In the genomic region with DNA sequence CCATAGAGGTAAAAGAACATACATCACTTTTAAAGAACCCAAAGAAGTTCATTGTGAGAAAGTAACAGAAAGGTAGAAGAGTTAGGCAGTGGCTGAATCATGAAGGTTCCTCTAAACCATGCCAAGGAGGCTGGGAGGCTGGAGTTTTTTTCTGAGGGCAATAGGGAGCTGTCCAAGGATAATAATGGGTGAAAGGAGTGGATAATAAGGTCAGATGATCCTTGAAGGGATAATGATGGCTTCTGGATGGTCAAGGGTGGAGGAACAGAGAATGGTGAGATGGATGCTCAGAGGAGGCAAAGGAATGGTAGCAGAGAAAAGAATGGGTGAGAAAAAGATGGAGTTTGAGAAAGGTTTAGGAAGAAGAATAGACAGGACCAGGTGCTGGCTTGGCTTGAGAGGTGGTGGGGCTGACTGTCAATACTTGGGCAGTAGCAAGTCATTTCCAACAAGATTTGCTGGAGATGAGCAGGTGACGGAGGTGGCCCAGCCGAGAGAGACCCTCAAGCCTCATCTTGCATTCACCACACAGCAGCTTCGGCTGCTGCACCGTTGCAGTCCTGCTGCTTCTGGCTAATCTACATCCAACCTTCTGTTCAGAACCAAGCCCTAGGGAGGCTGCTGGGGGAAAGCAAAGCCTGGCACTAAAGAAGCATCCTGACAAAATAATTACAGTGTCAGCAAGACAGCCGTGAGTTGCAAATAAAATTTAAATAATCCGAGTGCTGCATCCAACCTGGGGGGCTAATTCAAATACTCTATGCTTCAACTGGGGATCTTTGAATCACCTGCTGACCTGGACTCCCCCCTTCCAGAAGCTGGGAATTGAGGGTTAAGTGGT, we compare ENCODE assay signal across 20 cellular contexts.
"Had no signal": no experiment of that assay in that cellular context is flagged by ENCODE, and none has a peak within 500 bp of the region (broad histone marks: within the 10 kb centered on the region; RNA-seq: fewer than 3 reads in every experiment).

No MANE protein-coding gene starts in this region.

- H3K9me3 ChIP-seq: breast epithelium, left lung, prostate gland, thoracic aorta, upper lobe of right lung had no signal

- H3K4me3 ChIP-seq: breast epithelium, left lung, lung, prostate gland, thoracic aorta, upper lobe of right lung had no signal

- DNase-seq: activated CD4-positive, alpha-beta memory T cell treated with anti-CD3 and anti-CD28 coated beads, Interleukin-2, amount 10 ng/mL, durations not matched to agents 7 days and 5 days; activated CD4-positive, alpha-beta T cell treated with anti-CD3 and anti-CD28 coated beads for 48 hours; activated effector memory CD4-positive, alpha-beta T cell treated with Interleukin-2 at 50 U/mL for 16 hours; activated naive CD4-positive, alpha-beta T cell treated with anti-CD3 and anti-CD28 coated beads for 36 hours; activated naive CD8-positive, alpha-beta T cell treated with anti-CD3 and anti-CD28 coated beads, Interleukin-2, amount 10 ng/mL, durations not matched to agents 7 days and 5 days; activated T-cell treated with anti-CD3 and anti-CD28 coated beads, Interleukin-2, amount 50 U/mL, for 72 hours; amniotic stem cell; cortex of kidney; endodermal cell; left lung; naive B cell; stimulated activated CD4-positive, alpha-beta T cell treated with anti-CD3 and anti-CD28 coated beads, Interleukin-4, amount 100 ng/mL, for 1 hour; stimulated activated naive CD4-positive, alpha-beta T cell treated with Interleukin-2 at 50 U/mL for 16 hours; upper lobe of right lung had no signal

- H3K4me1 ChIP-seq: breast epithelium, left lung, prostate gland, upper lobe of right lung had no signal

- H3K4me3 Mint-ChIP-seq: activated CD4-positive, alpha-beta memory T cell treated with anti-CD3 and anti-CD28 coated beads, Interleukin-2, amount 10 ng/mL, durations not matched to agents 7 days and 5 days; activated naive CD4-positive, alpha-beta T cell treated with anti-CD3 and anti-CD28 coated beads for 36 hours; activated naive CD8-positive, alpha-beta T cell treated with anti-CD3 and anti-CD28 coated beads, Interleukin-2, amount 10 ng/mL, durations not matched to agents 7 days and 5 days; activated T-cell treated with anti-CD3 and anti-CD28 coated beads, Interleukin-2, amount 50 U/mL, for 72 hours; central memory CD8-positive, alpha-beta T cell; endodermal cell; naive B cell had no signal

- H3K36me3 ChIP-seq: breast epithelium, left lung, prostate gland, thoracic aorta, upper lobe of right lung had no signal

- H3K9me3 Mint-ChIP-seq: activated CD4-positive, alpha-beta memory T cell treated with anti-CD3 and anti-CD28 coated beads, Interleukin-2, amount 10 ng/mL, durations not matched to agents 7 days and 5 days; activated naive CD4-positive, alpha-beta T cell treated with anti-CD3 and anti-CD28 coated beads for 36 hours; activated naive CD8-positive, alpha-beta T cell treated with anti-CD3 and anti-CD28 coated beads, Interleukin-2, amount 10 ng/mL, durations not matched to agents 7 days and 5 days; activated T-cell treated with anti-CD3 and anti-CD28 coated beads, Interleukin-2, amount 50 U/mL, for 72 hours; central memory CD8-positive, alpha-beta T cell; endodermal cell had no signal

- H3K27ac ChIP-seq: breast epithelium, epithelial cell of prostate, left lung, prostate gland, thoracic aorta, upper lobe of right lung had no signal

- H3K4me1 Mint-ChIP-seq: activated CD4-positive, alpha-beta memory T cell treated with anti-CD3 and anti-CD28 coated beads, Interleukin-2, amount 10 ng/mL, durations not matched to agents 7 days and 5 days; central memory CD8-positive, alpha-beta T cell had no signal

- H3K27me3 ChIP-seq: breast epithelium had no signal

- H3K36me3 Mint-ChIP-seq: activated naive CD8-positive, alpha-beta T cell treated with anti-CD3 and anti-CD28 coated beads, Interleukin-2, amount 10 ng/mL, durations not matched to agents 7 days and 5 days; naive B cell had no signal

- H3K27ac Mint-ChIP-seq: activated CD4-positive, alpha-beta memory T cell treated with anti-CD3 and anti-CD28 coated beads, Interleukin-2, amount 10 ng/mL, durations not matched to agents 7 days and 5 days; activated naive CD4-positive, alpha-beta T cell treated with anti-CD3 and anti-CD28 coated beads for 36 hours; activated naive CD8-positive, alpha-beta T cell treated with anti-CD3 and anti-CD28 coated beads, Interleukin-2, amount 10 ng/mL, durations not matched to agents 7 days and 5 days; activated T-cell treated with anti-CD3 and anti-CD28 coated beads, Interleukin-2, amount 50 U/mL, for 72 hours; endodermal cell had no signal
